In genomic region chr9:115004535-115004934, GRCh38 we compare ENCODE assay signal across 13 cellular contexts.
"Had no signal": no experiment of that assay in that cellular context is flagged by ENCODE, and none has a peak within 500 bp of the region (broad histone marks: within the 10 kb centered on the region; RNA-seq: fewer than 3 reads in every experiment).

No MANE protein-coding gene starts in this region.

- H3K9me3 ChIP-seq: ascending aorta, sigmoid colon, transverse colon had no signal

- H3K27ac ChIP-seq: ascending aorta, heart right ventricle, left ventricle myocardium inferior, sigmoid colon, transverse colon had no signal

- H3K27ac Mint-ChIP-seq: activated CD8-positive, alpha-beta memory T cell treated with anti-CD3 and anti-CD28 coated beads, Interleukin-2, amount 10 ng/mL, durations not matched to agents 7 days and 5 days; activated naive CD8-positive, alpha-beta T cell treated with anti-CD3 and anti-CD28 coated beads, Interleukin-2, amount 10 ng/mL, durations not matched to agents 7 days and 5 days; nephron progenitor cell had no signal

- H3K4me3 ChIP-seq: ascending aorta, heart right ventricle, left ventricle myocardium inferior, sigmoid colon, transverse colon had no signal

- DNase-seq: activated CD8-positive, alpha-beta memory T cell treated with anti-CD3 and anti-CD28 coated beads, Interleukin-2, amount 10 ng/mL, durations not matched to agents 7 days and 5 days; activated naive CD8-positive, alpha-beta T cell treated with anti-CD3 and anti-CD28 coated beads, Interleukin-2, amount 10 ng/mL, durations not matched to agents 7 days and 5 days; heart right ventricle; islet precursor cell; left ventricle myocardium inferior; mesenchymal stem cell; nephron progenitor cell; sigmoid colon; stimulated activated CD4-positive, alpha-beta T cell treated with anti-CD3 and anti-CD28 coated beads, Interleukin-4, amount 100 ng/mL, for 1 hour; T-helper 9 cell; transverse colon had no signal

- H3K36me3 ChIP-seq: ascending aorta, heart right ventricle, left ventricle myocardium inferior, sigmoid colon, transverse colon had no signal

- H3K4me1 ChIP-seq: ascending aorta, left ventricle myocardium inferior, transverse colon had no signal

- H3K9me3 Mint-ChIP-seq: nephron progenitor cell had no signal

- H3K27me3 ChIP-seq: ascending aorta, sigmoid colon, transverse colon had no signal

- ATAC-seq: activated CD8-positive, alpha-beta memory T cell treated with anti-CD3 and anti-CD28 coated beads, Interleukin-2, amount 10 ng/mL, durations not matched to agents 7 days and 5 days; esophagus mucosa; heart right ventricle had no signal

- H3K4me3 Mint-ChIP-seq: activated CD8-positive, alpha-beta memory T cell treated with anti-CD3 and anti-CD28 coated beads, Interleukin-2, amount 10 ng/mL, durations not matched to agents 7 days and 5 days; activated naive CD8-positive, alpha-beta T cell treated with anti-CD3 and anti-CD28 coated beads, Interleukin-2, amount 10 ng/mL, durations not matched to agents 7 days and 5 days; nephron progenitor cell had no signal
